In the genomic region with DNA sequence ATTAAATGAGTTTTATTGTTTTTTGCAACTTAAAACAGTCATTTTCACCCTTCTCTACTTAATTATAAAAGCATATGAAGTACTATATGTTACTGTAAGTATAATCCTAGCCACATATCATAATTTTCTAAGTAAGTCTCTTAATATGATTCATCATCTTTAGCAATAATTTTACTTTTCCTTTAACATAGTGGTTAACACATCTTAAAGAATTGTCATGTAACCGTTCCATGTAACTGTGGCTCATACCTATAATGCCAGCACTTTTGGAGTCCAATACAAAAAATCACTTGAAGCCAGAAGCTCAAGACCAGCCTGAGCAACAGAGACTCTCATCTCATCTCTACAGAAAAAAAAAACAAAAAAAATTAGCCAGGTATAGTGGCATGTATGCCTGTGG, we compare ENCODE assay signal across 16 cellular contexts.
A peak's percentile ranks its signal among the peaks of the same experiment; 100 is the strongest.
DNase-seq lines count a peak whose midpoint lies in the region; ATAC-seq and FAIRE-seq lines count a peak whose summit lies in the region.
"Had no signal": no experiment of that assay in that cellular context is flagged by ENCODE, and none has a peak within 500 bp of the region (broad histone marks: within the 10 kb centered on the region; RNA-seq: fewer than 3 reads in every experiment).

No MANE protein-coding gene starts in this region.

- peaks cover 4% of the 10 kb centered on the region for H3K27me3 Mint-ChIP-seq in activated CD4-positive, alpha-beta T cell treated with anti-CD3 and anti-CD28 coated beads for 36 hours
- H3K27me3 Mint-ChIP-seq in activated CD4-positive, alpha-beta T cell treated with anti-CD3 and anti-CD28 coated beads, Interleukin-2, amount 10 ng/mL, durations not matched to agents 7 days and 5 days: peaks cover 4% of the 10 kb centered on the region
- peaks cover 18% of the 10 kb centered on the region for H3K27me3 Mint-ChIP-seq in stimulated activated naive CD8-positive, alpha-beta T cell treated with anti-CD3 and anti-CD28 coated beads, Interleukin-15, amount 100 ng/mL, for 72 hours
- H3K27me3 Mint-ChIP-seq: B cell had no signal

- peak; percentile 30 for ATAC-seq in activated CD4-positive, alpha-beta T cell treated with anti-CD3 and anti-CD28 coated beads for 36 hours
- ATAC-seq in stimulated activated naive CD8-positive, alpha-beta T cell treated with anti-CD3 and anti-CD28 coated beads, Interleukin-15, Interleukin-2, amounts not matched to agents 100 U/mL and 50 U/mL, for 24 hours: peak; percentile 36
- ATAC-seq in stimulated activated naive CD8-positive, alpha-beta T cell treated with anti-CD3 and anti-CD28 coated beads, Interleukin-15, amount 100 ng/mL, for 72 hours: no peak
- ATAC-seq in GM19467 (IDR thresholded peaks at IDR 0.05; ENCODE audit: unreplicated experiment): no peak
- ATAC-seq: CD8-positive, alpha-beta T cell had no signal

- H3K9me3 Mint-ChIP-seq in activated CD4-positive, alpha-beta T cell treated with anti-CD3 and anti-CD28 coated beads for 36 hours (ENCODE audit: low read depth): no peaks in the 10 kb centered on the region
- H3K9me3 Mint-ChIP-seq in activated CD4-positive, alpha-beta T cell treated with anti-CD3 and anti-CD28 coated beads, Interleukin-2, amount 10 ng/mL, durations not matched to agents 7 days and 5 days: no peaks in the 10 kb centered on the region
- no peaks in the 10 kb centered on the region for H3K9me3 Mint-ChIP-seq in stimulated activated naive CD8-positive, alpha-beta T cell treated with anti-CD3 and anti-CD28 coated beads, Interleukin-15, amount 100 ng/mL, for 72 hours
- H3K9me3 Mint-ChIP-seq: CD8-positive, alpha-beta T cell had no signal

- H3K4me3 ChIP-seq in Karpas-422 (ENCODE audit: low read length): no peak overlapping the region
- H3K4me3 ChIP-seq: BLaER1 treated with 17β-estradiol and CSF1 and Interleukin-3, amounts not matched to agents 10 nM and 100 nM; HAP-1 had no signal

- no peak for DNase-seq in activated CD4-positive, alpha-beta T cell treated with anti-CD3 and anti-CD28 coated beads for 36 hours
- DNase-seq in activated CD4-positive, alpha-beta T cell treated with anti-CD3 and anti-CD28 coated beads, Interleukin-2, amount 10 ng/mL, durations not matched to agents 7 days and 5 days: no peak
- DNase-seq in stimulated activated naive CD8-positive, alpha-beta T cell treated with anti-CD3 and anti-CD28 coated beads, Interleukin-15, Interleukin-2, amounts not matched to agents 100 U/mL and 50 U/mL, for 24 hours: no peak
- DNase-seq in stimulated activated naive CD8-positive, alpha-beta T cell treated with anti-CD3 and anti-CD28 coated beads, Interleukin-15, amount 100 ng/mL, for 72 hours: no peak
- no peak for DNase-seq in Karpas-422
- DNase-seq: 8988T; Calu3; CD8-positive, alpha-beta T cell; DMS79 treated with DMSO at 0.1 percent for 48 hours; GF-D8 had no signal

- no peaks in the 10 kb centered on the region for H3K36me3 Mint-ChIP-seq in activated CD4-positive, alpha-beta T cell treated with anti-CD3 and anti-CD28 coated beads for 36 hours (ENCODE audit: low read depth)
- H3K36me3 Mint-ChIP-seq in activated CD4-positive, alpha-beta T cell treated with anti-CD3 and anti-CD28 coated beads, Interleukin-2, amount 10 ng/mL, durations not matched to agents 7 days and 5 days (ENCODE audit: low read depth): no peaks in the 10 kb centered on the region
- H3K36me3 Mint-ChIP-seq: CD8-positive, alpha-beta T cell had no signal

- no peak overlapping the region for H3K4me3 Mint-ChIP-seq in activated CD4-positive, alpha-beta T cell treated with anti-CD3 and anti-CD28 coated beads for 36 hours
- H3K4me3 Mint-ChIP-seq in activated CD4-positive, alpha-beta T cell treated with anti-CD3 and anti-CD28 coated beads, Interleukin-2, amount 10 ng/mL, durations not matched to agents 7 days and 5 days: no peak overlapping the region
- no peak overlapping the region for H3K4me3 Mint-ChIP-seq in stimulated activated naive CD8-positive, alpha-beta T cell treated with anti-CD3 and anti-CD28 coated beads, Interleukin-15, amount 100 ng/mL, for 72 hours
- H3K4me3 Mint-ChIP-seq: B cell; CD8-positive, alpha-beta T cell had no signal

- no peak overlapping the region for H3K4me2 ChIP-seq in Karpas-422 (ENCODE audit: low read depth, low read length, poor library complexity, severe bottlenecking)
- H3K4me2 ChIP-seq: BLaER1 treated with 17β-estradiol and CSF1 and Interleukin-3, amounts not matched to agents 10 nM and 100 nM had no signal

- POLR2A ChIA-PET in activated CD4-positive, alpha-beta T cell treated with anti-CD3 and anti-CD28 coated beads for 36 hours (lab: Charles Lee): no interaction called here
- POLR2A ChIA-PET in activated CD4-positive, alpha-beta T cell treated with anti-CD3 and anti-CD28 coated beads, Interleukin-2, amount 10 ng/mL, durations not matched to agents 7 days and 5 days (lab: Charles Lee): no interaction called here

- H3K27ac ChIP-seq in Karpas-422 (ENCODE audit: low read length): no peak overlapping the region
- H3K27ac ChIP-seq: BLaER1 treated with 17β-estradiol and CSF1 and Interleukin-3, amounts not matched to agents 10 nM and 100 nM had no signal

- H3K36me3 ChIP-seq in Karpas-422 (ENCODE audit: insufficient read depth, low read length): no peaks in the 10 kb centered on the region
- H3K36me3 ChIP-seq: BLaER1 treated with 17β-estradiol and CSF1 and Interleukin-3, amounts not matched to agents 10 nM and 100 nM; HAP-1 had no signal

- no peaks in the 10 kb centered on the region for H3K4me1 ChIP-seq in Karpas-422 (ENCODE audit: low read length)
- H3K4me1 ChIP-seq: BLaER1 treated with 17β-estradiol and CSF1 and Interleukin-3, amounts not matched to agents 10 nM and 100 nM; HAP-1 had no signal

- no peaks in the 10 kb centered on the region for H3K27me3 ChIP-seq in Karpas-422 (ENCODE audit: low read length)
- H3K27me3 ChIP-seq: BLaER1 treated with 17β-estradiol and CSF1 and Interleukin-3, amounts not matched to agents 10 nM and 100 nM had no signal

- H4K20me1 ChIP-seq in Karpas-422 (ENCODE audit: insufficient read depth, low read depth, low read length): no peaks in the 10 kb centered on the region
- H4K20me1 ChIP-seq: BLaER1 treated with 17β-estradiol and CSF1 and Interleukin-3, amounts not matched to agents 10 nM and 100 nM had no signal

- no peak overlapping the region for H3K27ac Mint-ChIP-seq in activated CD4-positive, alpha-beta T cell treated with anti-CD3 and anti-CD28 coated beads for 36 hours
- H3K27ac Mint-ChIP-seq in activated CD4-positive, alpha-beta T cell treated with anti-CD3 and anti-CD28 coated beads, Interleukin-2, amount 10 ng/mL, durations not matched to agents 7 days and 5 days: no peak overlapping the region
- H3K27ac Mint-ChIP-seq in stimulated activated naive CD8-positive, alpha-beta T cell treated with anti-CD3 and anti-CD28 coated beads, Interleukin-15, amount 100 ng/mL, for 72 hours: no peak overlapping the region
- H3K27ac Mint-ChIP-seq: B cell; CD8-positive, alpha-beta T cell had no signal

- H2AFZ ChIP-seq in Karpas-422 (ENCODE audit: low read length): no peak overlapping the region

- CTCF ChIA-PET in activated CD4-positive, alpha-beta T cell treated with anti-CD3 and anti-CD28 coated beads for 36 hours (lab: Charles Lee): no interaction called here
- CTCF ChIA-PET in activated CD4-positive, alpha-beta T cell treated with anti-CD3 and anti-CD28 coated beads, Interleukin-2, amount 10 ng/mL, durations not matched to agents 7 days and 5 days (lab: Charles Lee): interaction anchor here (0.7 kb wide), 1 partner anchor 446 kb away, joined by 7 read pairs; no protein-coding TSS in a partner anchor

- no peak overlapping the region for H3K9ac ChIP-seq in Karpas-422 (ENCODE audit: low read length)
- H3K9ac ChIP-seq: BLaER1 treated with 17β-estradiol and CSF1 and Interleukin-3, amounts not matched to agents 10 nM and 100 nM had no signal

- intact Hi-C loops in activated CD4-positive, alpha-beta T cell treated with anti-CD3 and anti-CD28 coated beads for 36 hours (cut with DNase I, micrococcal nuclease): no loop called here

- H3K79me2 ChIP-seq in Karpas-422 (ENCODE audit: low read length): no peaks in the 10 kb centered on the region

- peak; percentile 53 for FAIRE-seq in endometrium (lab: Jason Lieb, UNC)
- FAIRE-seq: H1 had no signal

- no peaks in the 10 kb centered on the region for H3K4me1 Mint-ChIP-seq in activated CD4-positive, alpha-beta T cell treated with anti-CD3 and anti-CD28 coated beads for 36 hours
- no peaks in the 10 kb centered on the region for H3K4me1 Mint-ChIP-seq in activated CD4-positive, alpha-beta T cell treated with anti-CD3 and anti-CD28 coated beads, Interleukin-2, amount 10 ng/mL, durations not matched to agents 7 days and 5 days
- H3K4me1 Mint-ChIP-seq in stimulated activated naive CD8-positive, alpha-beta T cell treated with anti-CD3 and anti-CD28 coated beads, Interleukin-15, amount 100 ng/mL, for 72 hours: peaks cover 4% of the 10 kb centered on the region
- H3K4me1 Mint-ChIP-seq: B cell had no signal

- H3K9me3 ChIP-seq in Karpas-422 (ENCODE audit: low read length): no peaks in the 10 kb centered on the region
- H3K9me3 ChIP-seq: BLaER1 treated with 17β-estradiol and CSF1 and Interleukin-3, amounts not matched to agents 10 nM and 100 nM; HAP-1 had no signal

- H3K9me2 ChIP-seq in Karpas-422 (replicated peaks; ENCODE audit: insufficient read depth, low read length): no peaks in the 10 kb centered on the region

Comparison
In these comparisons a context has a peak if more than half of its experiments do, and no peak if none do; other contexts are left out.
1. ATAC-seq: peak in activated CD4-positive, alpha-beta T cell treated with anti-CD3 and anti-CD28 coated beads for 36 hours (single experiment) and stimulated activated naive CD8-positive, alpha-beta T cell treated with anti-CD3 and anti-CD28 coated beads, Interleukin-15, Interleukin-2, amounts not matched to agents 100 U/mL and 50 U/mL, for 24 hours (single experiment); none in stimulated activated naive CD8-positive, alpha-beta T cell treated with anti-CD3 and anti-CD28 coated beads, Interleukin-15, amount 100 ng/mL, for 72 hours (single experiment) and GM19467 (single experiment).